20 cellular contexts compared by ENCODE assay signal in genomic region chr11:107275632-107276031, GRCh38.
A peak's percentile ranks its signal among the peaks of the same experiment; 100 is the strongest.
DNase-seq lines count a peak whose midpoint lies in the region; FAIRE-seq and TF ChIP-seq lines count a peak whose summit lies in the region.
"Had no signal": no experiment of that assay in that cellular context is flagged by ENCODE, and none has a peak within 500 bp of the region (broad histone marks: within the 10 kb centered on the region; RNA-seq: fewer than 3 reads in every experiment).

No MANE protein-coding gene starts in this region.

- no peaks in the 10 kb centered on the region for H3K4me1 ChIP-seq in smooth muscle cell (ENCODE audit: low read depth)
- H3K4me1 ChIP-seq: BLaER1 had no signal

- H3K4me3 Mint-ChIP-seq in nephron (no peak overlapping the region), osteocyte (ENCODE audit: unreplicated experiment) (no peak overlapping the region)
- H3K4me3 Mint-ChIP-seq: CD4-positive, alpha-beta memory T cell had no signal

- H3K9me3 Mint-ChIP-seq in nephron: peaks cover 6% of the 10 kb centered on the region
- peaks cover 11% of the 10 kb centered on the region for H3K9me3 Mint-ChIP-seq in osteocyte (ENCODE audit: unreplicated experiment)

- no peaks in the 10 kb centered on the region for H3K27me3 Mint-ChIP-seq in nephron (ENCODE audit: low read depth)
- H3K27me3 Mint-ChIP-seq in osteocyte (ENCODE audit: unreplicated experiment): peaks cover 3% of the 10 kb centered on the region
- H3K27me3 Mint-ChIP-seq: CD4-positive, alpha-beta memory T cell had no signal

- no peaks in the 10 kb centered on the region for H3F3A ChIP-seq in smooth muscle cell (ENCODE audit: low read depth)

- H3K27ac Mint-ChIP-seq in nephron: peak overlapping the region; percentile 41 to 74 (median 73)
- H3K27ac Mint-ChIP-seq in osteocyte (ENCODE audit: unreplicated experiment): no peak overlapping the region
- H3K27ac Mint-ChIP-seq: CD4-positive, alpha-beta memory T cell had no signal

- no peaks in the 10 kb centered on the region for H3K27me3 ChIP-seq in bronchial epithelial cell (ENCODE audit: control insufficient read depth, insufficient read depth, low read length)
- no peaks in the 10 kb centered on the region for H3K27me3 ChIP-seq in smooth muscle cell (ENCODE audit: low read depth)
- H3K27me3 ChIP-seq: BLaER1 had no signal

- no peaks in the 10 kb centered on the region for H4K20me1 ChIP-seq in smooth muscle cell (ENCODE audit: low read depth)
- H4K20me1 ChIP-seq: BLaER1 had no signal

- WGBS in smooth muscle cell (ENCODE audit: low lambda C conversion rate): 77% methylated on average over 1 of the region's 1 CpG

- H3K4me3 ChIP-seq in bronchial epithelial cell (ENCODE audit: low read depth, low read length) (no peak overlapping the region), smooth muscle cell (no peak overlapping the region)
- H3K4me3 ChIP-seq: BLaER1, SK-N-MC had no signal

- no peak overlapping the region for H3K27ac ChIP-seq in smooth muscle cell (ENCODE audit: low read depth)
- H3K27ac ChIP-seq: BLaER1, KMS-11, SK-N-MC had no signal

- H3K4me1 Mint-ChIP-seq in nephron: peaks cover 14% of the 10 kb centered on the region
- H3K4me1 Mint-ChIP-seq in osteocyte (ENCODE audit: unreplicated experiment): no peaks in the 10 kb centered on the region
- H3K4me1 Mint-ChIP-seq: CD4-positive, alpha-beta memory T cell had no signal

- no peak for FAIRE-seq in bronchial epithelial cell (lab: Jason Lieb, UNC)
- FAIRE-seq: RCC 7860 had no signal

- H3K4me2 ChIP-seq in smooth muscle cell: no peak overlapping the region
- H3K4me2 ChIP-seq: BLaER1, KMS-11 had no signal

- DNase-seq in EL: peak; percentile 5
- peak; percentile 19 for DNase-seq in LHCN-M2 (ENCODE audit: low read depth)
- DNase-seq in bronchial epithelial cell (ENCODE audit: low read depth): peak; percentile 21
- no peak for DNase-seq in osteocyte (ENCODE audit: extremely low spot score, unreplicated experiment)
- DNase-seq in stimulated activated CD4-positive, alpha-beta T cell treated with anti-CD3 and anti-CD28 coated beads, Interleukin-4, amount 100 ng/mL, for 4 hours: no peak
- DNase-seq in smooth muscle cell (lab: John Stamatoyannopoulos, UW; ENCODE audit: unreplicated experiment): no peak
- DNase-seq: CD4-positive, alpha-beta memory T cell; DMS153; MM.1S; NCI-H1105; NCI-H2081; NCI-H2171 treated with DMSO at 0.1 percent for 48 hours; NCI-H446; NCI-H526 treated with DMSO at 0.1 percent for 48 hours; SHP77 had no signal

- TF ChIP-seq CTCF in bronchial epithelial cell (IDR thresholded peaks at IDR 0.05; ENCODE audit: insufficient read depth, low read length, severe bottlenecking): no peak
- TF ChIP-seq CTCF in nephron (IDR thresholded peaks at IDR 0.05; ENCODE audit: unreplicated experiment in 3 of 3): no peak
- TF ChIP-seq CTCF in osteocyte (IDR thresholded peaks at IDR 0.05): no peak
- TF ChIP-seq CTCF in smooth muscle cell (IDR thresholded peaks at IDR 0.05; ENCODE audit: borderline replicate concordance, insufficient read depth, poor library complexity, severe bottlenecking): no peak

- no peaks in the 10 kb centered on the region for H3K79me2 ChIP-seq in smooth muscle cell (ENCODE audit: low read depth)

- H2AFZ ChIP-seq in smooth muscle cell (ENCODE audit: low read depth): no peak overlapping the region

- H3K9me3 ChIP-seq in smooth muscle cell (replicated peaks; ENCODE audit: low read depth): no peaks in the 10 kb centered on the region
- H3K9me3 ChIP-seq: BLaER1 had no signal

- H3K36me3 Mint-ChIP-seq in nephron (ENCODE audit: low read depth) (no peaks in the 10 kb centered on the region), osteocyte (ENCODE audit: unreplicated experiment) (no peaks in the 10 kb centered on the region)
- H3K36me3 Mint-ChIP-seq: CD4-positive, alpha-beta memory T cell had no signal

- H3K36me3 ChIP-seq in bronchial epithelial cell (ENCODE audit: control insufficient read depth, insufficient read depth, low read length) (no peaks in the 10 kb centered on the region), smooth muscle cell (ENCODE audit: low read depth) (no peaks in the 10 kb centered on the region)
- H3K36me3 ChIP-seq: BLaER1 had no signal

- no peak overlapping the region for H3K9ac ChIP-seq in smooth muscle cell (ENCODE audit: low read depth)
- H3K9ac ChIP-seq: BLaER1, KMS-11 had no signal

Comparison
In these comparisons a context has a peak if more than half of its experiments do, and no peak if none do; other contexts are left out.
1. DNase-seq: peak in EL (single experiment), LHCN-M2 (single experiment) and bronchial epithelial cell (single experiment); none in osteocyte (single experiment), stimulated activated CD4-positive, alpha-beta T cell treated with anti-CD3 and anti-CD28 coated beads, Interleukin-4, amount 100 ng/mL, for 4 hours (0 of 2) and smooth muscle cell (single experiment).